ENCODE assay signal across 4 cellular contexts in the genomic region with DNA sequence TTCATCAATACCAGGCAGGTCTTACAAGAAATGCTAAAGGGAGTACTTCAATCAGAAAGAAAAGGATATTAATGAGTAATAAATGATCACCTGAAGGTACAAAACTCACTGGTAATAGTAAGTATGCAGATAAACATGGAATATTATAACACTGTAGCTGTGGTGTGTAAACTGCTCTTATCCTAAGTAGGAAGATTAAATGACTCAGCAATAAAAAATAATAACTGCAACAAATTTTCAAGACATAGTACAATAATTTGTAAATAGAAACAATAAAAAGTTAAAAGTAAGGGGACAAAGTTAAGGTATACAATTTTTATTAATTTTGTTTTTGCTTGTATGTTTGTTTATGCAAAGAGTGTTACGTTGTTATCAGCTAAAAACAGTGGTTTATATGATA.
A peak's percentile ranks its signal among the peaks of the same experiment; 100 is the strongest.
TF ChIP-seq lines count a peak whose summit lies in the region.

No MANE protein-coding gene starts in this region.

TF ChIP-seq in A549, 52 proteins besides CTCF, POLR2A, EP300 and RAD21:
- TF ChIP-seq NFE2L2 (conservative IDR thresholded peaks at IDR 0.05; ENCODE audit: low read length) (0 out of 2 replicates have a peak, but pooled peaks have one; percentile 35), PHF8 (IDR thresholded peaks at IDR 0.05; ENCODE audit: borderline replicate concordance, low read depth) (no peak), HOXB5 (CRISPR knock-in tag; IDR thresholded peaks at IDR 0.05) (no peak), GATA3 (IDR thresholded peaks at IDR 0.05; ENCODE audit: borderline replicate concordance) (no peak), CEBPB (IDR thresholded peaks at IDR 0.05) (no peak), RNF2 (IDR thresholded peaks at IDR 0.05; ENCODE audit: borderline replicate concordance, low read depth) (no peak), TFCP2L1 (CRISPR knock-in tag; IDR thresholded peaks at IDR 0.05) (no peak), MAZ (IDR thresholded peaks at IDR 0.05; ENCODE audit: borderline replicate concordance, low read depth, low read length) (no peak), NPAS2 (CRISPR knock-in tag; IDR thresholded peaks at IDR 0.05; ENCODE audit: borderline replicate concordance) (no peak), HDAC2 (IDR thresholded peaks at IDR 0.05) (no peak), RFX5 (IDR thresholded peaks at IDR 0.05) (no peak), ZNF302 (CRISPR knock-in tag; IDR thresholded peaks at IDR 0.05) (no peak), MAFK (IDR thresholded peaks at IDR 0.05; ENCODE audit: partially characterized antibody) (peak; percentile 79)
- TF ChIP-seq, protein P1, sequence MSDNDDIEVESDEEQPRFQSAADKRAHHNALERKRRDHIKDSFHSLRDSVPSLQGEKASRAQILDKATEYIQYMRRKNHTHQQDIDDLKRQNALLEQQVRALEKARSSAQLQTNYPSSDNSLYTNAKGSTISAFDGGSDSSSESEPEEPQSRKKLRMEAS (IDR thresholded peaks at IDR 0.05) = no peak

TF ChIP-seq in K562, 482 proteins besides CTCF, POLR2A, EP300 and RAD21:
- TF ChIP-seq CC2D1A (IDR thresholded peaks at IDR 0.05) (no peak), MAFG (tag; conservative IDR thresholded peaks at IDR 0.05) (peak; percentile 28; the same call in 1 of the 2 replicates), MAFK (IDR thresholded peaks at IDR 0.05; ENCODE audit: low read length) (peak; percentile 18; the same call in 1 of the 2 replicates), GATAD2A (IDR thresholded peaks at IDR 0.05) (no peak), ZNF311 (CRISPR knock-in tag; IDR thresholded peaks at IDR 0.05) (no peak), ZC3H8 (IDR thresholded peaks at IDR 0.05) (no peak), ZNF384 (IDR thresholded peaks at IDR 0.05; ENCODE audit: low read depth, low read length) (no peak), ZNF324 (CRISPR knock-in tag; IDR thresholded peaks at IDR 0.05) (no peak), ZNF316 (IDR thresholded peaks at IDR 0.05) (peak; percentile 48; the same call in 1 of the 2 replicates)

TF ChIP-seq in H1, 55 proteins besides CTCF, POLR2A, EP300 and RAD21:
- TF ChIP-seq KDM4A (IDR thresholded peaks at IDR 0.05; ENCODE audit: low read depth, low read length, severe bottlenecking) (no peak), SAP30 (IDR thresholded peaks at IDR 0.05; ENCODE audit: insufficient read depth, insufficient replicate concordance, low read length) (no peak), ZNF274 (IDR thresholded peaks at IDR 0.05; ENCODE audit: borderline replicate concordance, extremely low read depth, low read length) (no peak), NRF1 (IDR thresholded peaks at IDR 0.05; ENCODE audit: low read depth, low read length) (no peak), SRF (IDR thresholded peaks at IDR 0.05; ENCODE audit: low read depth, low read length) (no peak), FOSL1 (IDR thresholded peaks at IDR 0.05; ENCODE audit: insufficient read depth, low read depth, low read length) (no peak), ATF2 (IDR thresholded peaks at IDR 0.05; ENCODE audit: low read length) (no peak), TEAD4 (IDR thresholded peaks at IDR 0.05; ENCODE audit: low read depth, low read length) (no peak), GTF2F1 (IDR thresholded peaks at IDR 0.05; ENCODE audit: borderline replicate concordance, low read depth, low read length) (no peak), MAFK (IDR thresholded peaks at IDR 0.05; ENCODE audit: low read depth, low read length) (no peak), SP2 (IDR thresholded peaks at IDR 0.05; ENCODE audit: low read length) (no peak), POLR2AphosphoS5 (IDR thresholded peaks at IDR 0.05; ENCODE audit: low read depth, low read length) (no peak), JUN (IDR thresholded peaks at IDR 0.05; ENCODE audit: low read depth, low read length) (no peak), RXRA (IDR thresholded peaks at IDR 0.05; ENCODE audit: insufficient read depth, low read depth, low read length) (no peak), SUZ12 (IDR thresholded peaks at IDR 0.05; ENCODE audit: low read length) (no peak), KDM5A (IDR thresholded peaks at IDR 0.05; ENCODE audit: low read length) (no peak), ATF3 (IDR thresholded peaks at IDR 0.05; ENCODE audit: insufficient read depth, low read depth, low read length) (no peak), ASH2L (IDR thresholded peaks at IDR 0.05; ENCODE audit: low read length) (no peak), CTBP2 (IDR thresholded peaks at IDR 0.05; ENCODE audit: borderline replicate concordance, insufficient read depth, insufficient read length, low read length) (no peak)

TF ChIP-seq in GM12891, 5 proteins besides CTCF, POLR2A, EP300 and RAD21:
- TF ChIP-seq TAF1 (IDR thresholded peaks at IDR 0.05; ENCODE audit: low read depth, low read length) (no peak), SPI1 (IDR thresholded peaks at IDR 0.05; ENCODE audit: low read depth, low read length) (no peak), POU2F2 (IDR thresholded peaks at IDR 0.05; ENCODE audit: low read depth, low read length) (no peak), PAX5 (IDR thresholded peaks at IDR 0.05; ENCODE audit: insufficient read depth, low read length, severe bottlenecking) (no peak), POLR2AphosphoS5 (IDR thresholded peaks at IDR 0.05; ENCODE audit: low read depth, low read length) (no peak)
